8 cellular contexts compared by ENCODE assay signal in genomic region chr2:64562148-64562784, GRCh38. TPM values are rescaled to one million over a fixed set of nuclear protein-coding genes. Genes with fewer than 3 reads are reported as not detected.
A peak's percentile ranks its signal among the peaks of the same experiment; 100 is the strongest.
DNase-seq lines count a peak whose midpoint lies in the region; ATAC-seq and TF ChIP-seq lines count a peak whose summit lies in the region.

No MANE protein-coding gene starts in this region.

- H3K27me3 Mint-ChIP-seq in T-helper 2 cell treated with Interferon-gamma antibody and Interleukin-4, amounts not matched to agents 5 μg/mL and 100 μg/mL, for 36 hours (ENCODE audit: low read depth) = no peaks in the 10 kb centered on the region

- H3K9me3 Mint-ChIP-seq in T-helper 2 cell treated with Interferon-gamma antibody and Interleukin-4, amounts not matched to agents 5 μg/mL and 100 μg/mL, for 36 hours = no peaks in the 10 kb centered on the region

- CTCF ChIA-PET in BJ (lab: Yijun Ruan, JAX) = interaction anchor here (0.6 to 1.8 kb wide), 7 partner anchors 37 to 231 kb away, joined by 3 to 12 read pairs (median 6); partner anchors contain the start of gene AFTPH
- CTCF ChIA-PET in HEK293T (lab: Yijun Ruan, JAX) = interaction anchor here (0.6 to 1.2 kb wide), 2 partner anchors 74 to 232 kb away, joined by 3 to 6 read pairs; no protein-coding TSS in a partner anchor

- H3K4me3 ChIP-seq in BJ (ENCODE audit: low read depth, low read length) = no peak overlapping the region

- peak; percentile 36; the same call in 1 of the 2 replicates for TF ChIP-seq CTCF in BJ (IDR thresholded peaks at IDR 0.05; ENCODE audit: insufficient read depth, low read depth, low read length)

- no peaks in the 10 kb centered on the region for H3K36me3 ChIP-seq in BJ (ENCODE audit: control insufficient read depth, insufficient read depth, low read length)

- H3K27me3 ChIP-seq in BJ (ENCODE audit: control insufficient read depth, insufficient read depth, low read length) = no peaks in the 10 kb centered on the region

- peaks cover 35% of the 10 kb centered on the region for H3K4me1 Mint-ChIP-seq in T-helper 2 cell treated with Interferon-gamma antibody and Interleukin-4, amounts not matched to agents 5 μg/mL and 100 μg/mL, for 36 hours (ENCODE audit: low read depth)

- peak overlapping the region; percentile 15 for H3K4me3 Mint-ChIP-seq in T-helper 2 cell treated with Interferon-gamma antibody and Interleukin-4, amounts not matched to agents 5 μg/mL and 100 μg/mL, for 36 hours

- ATAC-seq in GM18498 (IDR thresholded peaks at IDR 0.05; ENCODE audit: unreplicated experiment) (no peak), GM21786 (IDR thresholded peaks at IDR 0.05; ENCODE audit: unreplicated experiment) (no peak), HG03571 (IDR thresholded peaks at IDR 0.05; ENCODE audit: unreplicated experiment) (no peak)

- peaks cover 12% of the 10 kb centered on the region for H3K36me3 Mint-ChIP-seq in T-helper 2 cell treated with Interferon-gamma antibody and Interleukin-4, amounts not matched to agents 5 μg/mL and 100 μg/mL, for 36 hours (ENCODE audit: low read depth)

- peak overlapping the region; percentile 49 for H3K27ac Mint-ChIP-seq in T-helper 2 cell treated with Interferon-gamma antibody and Interleukin-4, amounts not matched to agents 5 μg/mL and 100 μg/mL, for 36 hours

- DNase-seq in BJ (ENCODE audit: low read depth) = no peak
- no peak for DNase-seq in HEK293T (ENCODE audit: extremely low spot score)
- DNase-seq in T-helper 2 cell treated with Interferon-gamma antibody and Interleukin-4, amounts not matched to agents 5 μg/mL and 100 μg/mL, for 36 hours (ENCODE audit: low spot score) = no peak
- peak; percentile 17 for DNase-seq in iris pigment epithelial cell (ENCODE audit: low read depth)
- DNase-seq in SHP77 treated with DMSO at 0.1 percent for 48 hours (lab: John Stamatoyannopoulos, UW) = no peak

- POLR2A ChIA-PET in BJ (lab: Charles Lee) = no interaction called here
- POLR2A ChIA-PET in HEK293T (lab: Yijun Ruan, JAX) = no interaction called here

TF ChIP-seq in HEK293T, 16 proteins besides CTCF, POLR2A, EP300 and RAD21:
- TF ChIP-seq ZNF384 (IDR thresholded peaks at IDR 0.05) (peak; percentile 94), SUZ12 (IDR thresholded peaks at IDR 0.05) (no peak), L3MBTL2 (conservative IDR thresholded peaks at IDR 0.05) (no peak), PKNOX1 (IDR thresholded peaks at IDR 0.05) (peak; percentile 52; the same call in 1 of the 2 replicates)

RNA-seq across cellular contexts. Expression of gene AFTPH, which starts 38.1 kb away (rescaled TPM):
- 10.9 and 21.7 TPM in 2 replicates for polyA plus RNA-seq in BJ (2011; rRNA removed)
- polyA minus RNA-seq in BJ (2011; rRNA and poly(A)+ RNA removed) = 7.9 and 10.0 TPM in 2 replicates
